17 cellular contexts compared by ENCODE assay signal in the genomic region with DNA sequence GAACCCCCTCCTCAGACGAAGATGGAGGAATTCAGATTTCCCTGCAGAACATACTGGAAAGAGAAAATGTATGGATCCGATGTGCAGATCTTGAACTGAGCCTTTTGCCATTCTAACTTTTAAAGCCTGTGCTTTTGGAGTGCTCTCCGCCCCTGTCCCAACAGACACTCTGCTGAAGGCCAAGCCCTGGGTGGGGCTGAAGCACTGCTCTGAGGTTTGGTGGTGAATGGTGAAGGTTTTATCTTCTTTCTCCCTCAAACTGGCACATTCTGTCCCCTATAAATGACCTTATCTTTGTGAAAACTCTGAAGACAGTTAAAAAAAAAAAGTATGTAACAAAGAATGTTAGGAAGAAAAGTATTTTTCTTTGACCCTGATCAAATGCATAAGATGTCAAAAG.
A peak's percentile ranks its signal among the peaks of the same experiment; 100 is the strongest.
DNase-seq lines count a peak whose midpoint lies in the region; ATAC-seq and TF ChIP-seq lines count a peak whose summit lies in the region.
"Had no signal": no experiment of that assay in that cellular context is flagged by ENCODE, and none has a peak within 500 bp of the region (broad histone marks: within the 10 kb centered on the region; RNA-seq: fewer than 3 reads in every experiment).

No MANE protein-coding gene starts in this region.

- no peak overlapping the region for H3K9ac ChIP-seq in GM23248
- H3K9ac ChIP-seq: BLaER1 treated with 17β-estradiol and CSF1 and Interleukin-3, amounts not matched to agents 10 nM and 100 nM had no signal

- WGBS in GM23248 (ENCODE audit: low coverage in 1 of 2, low lambda C conversion rate in 2 of 2, missing lambda C conversion rate in 2 of 2), 2 experiments, result 18 to 25% methylated on average over 3 of the region's 3 CpGs
- WGBS in stomach, 5 donors, result 37 to 49% (median 46%) methylated on average over 3 of the region's 3 CpGs

- ATAC-seq in left colon (peak; percentile 46), GM18909 (IDR thresholded peaks at IDR 0.05; ENCODE audit: poor library complexity, unreplicated experiment) (no peak), gastrocnemius medialis (no peak)
- ATAC-seq: A549, GM12878, Right ventricle myocardium inferior had no signal

- H3K27ac ChIP-seq in GM23248, result no peak overlapping the region
- H3K27ac ChIP-seq in VCaP, result peak overlapping the region; percentile 41; the same call in 1 of the 2 replicates
- peak overlapping the region in 4 of 5 donors; percentile 9 to 78 (median 64) for H3K27ac ChIP-seq in stomach
- H3K27ac ChIP-seq in gastrocnemius medialis, result no peak overlapping the region
- H3K27ac ChIP-seq: A549; BLaER1 treated with 17β-estradiol and CSF1 and Interleukin-3, amounts not matched to agents 10 nM and 100 nM; Peyer's patch had no signal

- TF ChIP-seq CTCF in VCaP (conservative IDR thresholded peaks at IDR 0.05) (no peak), stomach (IDR thresholded peaks at IDR 0.05) (no peak), gastrocnemius medialis (IDR thresholded peaks at IDR 0.05 in 4 of 5, conservative IDR thresholded peaks at IDR 0.05 in 1 of 5) (no peak)

- H3K36me3 ChIP-seq in GM23248 (ENCODE audit: low read depth) (no peaks in the 10 kb centered on the region), stomach (no peaks in the 10 kb centered on the region), gastrocnemius medialis (peaks cover 0 to 7% of the 10 kb centered on the region in 2 donors)
- H3K36me3 ChIP-seq: BLaER1 treated with 17β-estradiol and CSF1 and Interleukin-3, amounts not matched to agents 10 nM and 100 nM; Peyer's patch had no signal

- H3K4me2 ChIP-seq in GM23248 (ENCODE audit: unreplicated experiment), result peak overlapping the region; percentile 29
- H3K4me2 ChIP-seq: A549; BLaER1 treated with 17β-estradiol and CSF1 and Interleukin-3, amounts not matched to agents 10 nM and 100 nM had no signal

- H3K4me3 ChIP-seq in GM23248 (no peak overlapping the region), stomach (no peak overlapping the region), gastrocnemius medialis (no peak overlapping the region)
- H3K4me3 ChIP-seq: A549; BLaER1 treated with 17β-estradiol and CSF1 and Interleukin-3, amounts not matched to agents 10 nM and 100 nM; GM12878; Peyer's patch had no signal

- peaks cover 4% of the 10 kb centered on the region for H3K4me1 ChIP-seq in GM23248 (ENCODE audit: insufficient read depth)
- H3K4me1 ChIP-seq in stomach, result peaks cover 15 to 50% (median 32%) of the 10 kb centered on the region in 4 donors
- H3K4me1 ChIP-seq in gastrocnemius medialis, result no peaks in the 10 kb centered on the region
- H3K4me1 ChIP-seq: A549; BLaER1 treated with 17β-estradiol and CSF1 and Interleukin-3, amounts not matched to agents 10 nM and 100 nM had no signal

- H3F3A ChIP-seq in GM23248 (ENCODE audit: insufficient read depth), result 0 out of 2 replicates have a peak, but pooled peaks cover 8% of the 10 kb centered on the region

- H3K9me3 ChIP-seq in GM23248 (ENCODE audit: low read depth) (no peaks in the 10 kb centered on the region), stomach (no peaks in the 10 kb centered on the region), gastrocnemius medialis (no peaks in the 10 kb centered on the region)
- H3K9me3 ChIP-seq: A549; BLaER1 treated with 17β-estradiol and CSF1 and Interleukin-3, amounts not matched to agents 10 nM and 100 nM; Peyer's patch had no signal

- TF ChIP-seq POLR2A in stomach (IDR thresholded peaks at IDR 0.05) (no peak), gastrocnemius medialis (IDR thresholded peaks at IDR 0.05) (no peak)

- no peaks in the 10 kb centered on the region for H4K20me1 ChIP-seq in GM23248 (ENCODE audit: insufficient read depth)
- H4K20me1 ChIP-seq: BLaER1 treated with 17β-estradiol and CSF1 and Interleukin-3, amounts not matched to agents 10 nM and 100 nM had no signal

- TF ChIP-seq EP300 in stomach (IDR thresholded peaks at IDR 0.05), result no peak

- DNase-seq in GM23248 (no peak), left colon (peak; percentile 46 to 51), stomach (no peak), NOMO-1 (lab: John Stamatoyannopoulos, UW; ENCODE audit: unreplicated experiment in 2 of 2) (no peak), gastrocnemius medialis (no peak)
- no peak for DNase-seq in activated effector memory CD4-positive, alpha-beta T cell treated with Interleukin-2 at 50 U/mL for 16 hours
- DNase-seq: DND-41, NCI-H1105, NCI-H1694, NCI-H510A treated with DMSO at 0.1 percent for 48 hours, Peyer's patch had no signal

- intact Hi-C loops in left colon (cut with DNase I, micrococcal nuclease) (loop anchor here in 1 of 2 donors (10.0 kb wide), 2 partner anchors 139 to 419 kb away; partner anchors contain the start of gene CCDC6), stomach (cut with DNase I; ENCODE audit: low total_unique reads) (no loop called here), gastrocnemius medialis (cut with DNase I; ENCODE audit: low total_unique reads) (no loop called here)

- no peaks in the 10 kb centered on the region for H3K9me2 ChIP-seq in GM23248 (ENCODE audit: insufficient read depth)

- 0 out of 2 replicates have a peak overlapping the region, but pooled peaks have one; percentile 2 for H2AFZ ChIP-seq in GM23248

- H3K79me2 ChIP-seq in GM23248 (ENCODE audit: insufficient read depth), result no peaks in the 10 kb centered on the region

- H3K27me3 ChIP-seq in GM23248 (replicated peaks; ENCODE audit: insufficient read depth), result no peaks in the 10 kb centered on the region
- no peaks in the 10 kb centered on the region for H3K27me3 ChIP-seq in stomach
- no peaks in the 10 kb centered on the region for H3K27me3 ChIP-seq in gastrocnemius medialis
- H3K27me3 ChIP-seq: BLaER1 treated with 17β-estradiol and CSF1 and Interleukin-3, amounts not matched to agents 10 nM and 100 nM; Peyer's patch had no signal

- in situ Hi-C loops in GM23248 (cut with MboI) (loop anchor here (25.0 kb wide), 1 partner anchor 406 kb away; no protein-coding TSS in a partner anchor), gastrocnemius medialis (cut with MboI; ENCODE audit: low sequenced_read_pairs in 4 of 4) (loop anchor here (25.0 kb wide), 3 partner anchors 181 to 806 kb away; no protein-coding TSS in a partner anchor)

Comparison
In these comparisons a context has a peak if more than half of its experiments do, and no peak if none do; other contexts are left out.
1. DNase-seq: peak in left colon (2 of 2); none in GM23248 (single experiment), stomach (single experiment), NOMO-1 (0 of 2), gastrocnemius medialis (0 of 2) and activated effector memory CD4-positive, alpha-beta T cell treated with Interleukin-2 at 50 U/mL for 16 hours (single experiment).
2. H3K27ac ChIP-seq: peak in VCaP (single experiment) and stomach (4 of 5); none in GM23248 (single experiment) and gastrocnemius medialis (0 of 4).